Comparison of ENCODE assay signal across 10 cellular contexts in the genomic region with DNA sequence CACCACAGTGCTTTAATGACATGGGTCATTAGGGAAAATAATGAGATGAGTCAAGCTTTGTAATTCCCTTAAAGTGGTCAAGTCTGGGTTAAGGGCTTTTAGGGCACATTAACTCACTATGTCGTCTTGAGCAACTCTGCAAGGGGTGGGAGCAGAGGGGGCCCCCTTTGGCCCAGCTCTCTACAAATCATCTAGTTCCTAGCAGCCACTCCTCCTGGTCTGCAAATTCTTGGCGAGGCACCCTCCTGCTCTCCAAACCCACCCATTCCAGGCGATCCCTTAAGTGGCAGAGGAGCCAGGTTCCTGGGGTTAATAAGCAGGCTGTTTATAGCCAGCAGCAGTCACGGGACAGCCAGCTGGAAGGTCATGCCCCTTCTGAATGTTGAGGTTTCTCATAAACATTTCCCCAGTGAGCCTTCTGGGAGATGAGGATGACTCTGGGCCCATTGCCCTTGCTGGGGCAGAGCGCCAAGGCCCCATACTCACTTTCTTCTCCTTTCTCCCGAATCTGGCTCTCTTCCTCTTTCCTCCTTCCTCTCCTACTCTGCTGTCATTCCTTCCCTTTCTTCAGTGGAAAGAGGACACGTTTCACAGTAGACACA. TPM values are rescaled to one million over a fixed set of nuclear protein-coding genes. Genes with fewer than 3 reads are reported as not detected.
A peak's percentile ranks its signal among the peaks of the same experiment; 100 is the strongest.
DNase-seq lines count a peak whose midpoint lies in the region; ATAC-seq and TF ChIP-seq lines count a peak whose summit lies in the region.
"Had no signal": no experiment of that assay in that cellular context is flagged by ENCODE, and none has a peak within 500 bp of the region (broad histone marks: within the 10 kb centered on the region; RNA-seq: fewer than 3 reads in every experiment).

No MANE protein-coding gene starts in this region.

- no peaks in the 10 kb centered on the region for H3K4me1 Mint-ChIP-seq in activated T-cell treated with anti-CD3 and anti-CD28 coated beads, Interleukin-2, amount 50 U/mL, for 72 hours (ENCODE audit: low read depth)
- H3K4me1 Mint-ChIP-seq in stimulated activated naive CD8-positive, alpha-beta T cell treated with anti-CD3 and anti-CD28 coated beads, Interleukin-15, amount 100 ng/mL, for 72 hours, result no peaks in the 10 kb centered on the region

- H2BK5ac ChIP-seq in IMR-90 (ENCODE audit: low read depth, low read length, poor library complexity, severe bottlenecking), result no peak overlapping the region
- no peak overlapping the region for H2BK5ac ChIP-seq in mesenchymal stem cell (ENCODE audit: low read depth, low read length, poor library complexity, severe bottlenecking)

- intact Hi-C loops in IMR-90 (cut with micrococcal nuclease), result no loop called here
- intact Hi-C loops in thyroid gland (cut with DNase I), result no loop called here

- H3K36me3 Mint-ChIP-seq in activated T-cell treated with anti-CD3 and anti-CD28 coated beads, Interleukin-2, amount 50 U/mL, for 72 hours (ENCODE audit: insufficient read depth in 2 of 2), result no peaks in the 10 kb centered on the region
- H3K36me3 Mint-ChIP-seq: IgD-negative memory B cell had no signal

- H4K8ac ChIP-seq in IMR-90 (ENCODE audit: low read depth in 2 of 2, low read length in 2 of 2), result peak overlapping the region in 1 of 2 experiments; percentile 73; a peak in 1 of 4 replicates
- no peak overlapping the region for H4K8ac ChIP-seq in mesenchymal stem cell (ENCODE audit: low read length)

- H3K79me1 ChIP-seq in IMR-90 (ENCODE audit: low read depth in 1 of 2, low read length in 2 of 2) (no peaks in the 10 kb centered on the region), mesenchymal stem cell (replicated peaks; ENCODE audit: low read length, poor library complexity, severe bottlenecking) (no peaks in the 10 kb centered on the region)

- in situ Hi-C loops in IMR-90 (cut with MboI; ENCODE audit: low sequenced_read_pairs), result no loop called here

- H4K91ac ChIP-seq in IMR-90 (ENCODE audit: insufficient read depth, low read depth, low read length), result peak overlapping the region; percentile 31; the same call in 1 of the 2 replicates
- H4K91ac ChIP-seq in mesenchymal stem cell (ENCODE audit: low read length), result no peak overlapping the region

- no peaks in the 10 kb centered on the region for H4K20me1 ChIP-seq in IMR-90 (ENCODE audit: insufficient read depth, low read length)

- H2BK120ac ChIP-seq in IMR-90 (ENCODE audit: low read depth, low read length), result peak overlapping the region; percentile 58; the same call in 1 of the 2 replicates
- peak overlapping the region; percentile 54 for H2BK120ac ChIP-seq in mesenchymal stem cell (ENCODE audit: low read depth, low read length)

- DNase-seq in IMR-90 (peak; percentile 57), mesenchymal stem cell (peak; percentile 86), thyroid gland (peak; percentile 59 to 73), NCI-H526 (lab: John Stamatoyannopoulos, UW) (no peak), T-helper 2 cell (no peak)
- no peak for DNase-seq in activated T-cell treated with anti-CD3 and anti-CD28 coated beads, Interleukin-2, amount 50 U/mL, for 72 hours
- DNase-seq in stimulated activated naive CD8-positive, alpha-beta T cell treated with anti-CD3 and anti-CD28 coated beads, Interleukin-15, amount 100 ng/mL, for 72 hours, result no peak
- DNase-seq: activated CD4-positive, alpha-beta T cell treated with anti-CD3 and anti-CD28 coated beads for 1 hour had no signal

- TF ChIP-seq POLR2A in IMR-90 (IDR thresholded peaks at IDR 0.05; ENCODE audit: low read depth, low read length) (no peak), thyroid gland (IDR thresholded peaks at IDR 0.05) (no peak)

- H3K27ac ChIP-seq in IMR-90 (ENCODE audit: insufficient read depth, low read length) (peak overlapping the region; percentile 76; the same call in 1 of the 2 replicates), esophagus (ENCODE audit: low read depth in 2 of 2, low read length in 1 of 2) (peak overlapping the region; percentile 71 to 81), mesenchymal stem cell (ENCODE audit: low read length, poor library complexity, severe bottlenecking) (no peak overlapping the region), thyroid gland (peak overlapping the region; percentile 51 to 79 (median 76))

- H2BK12ac ChIP-seq in mesenchymal stem cell (ENCODE audit: low read length in 2 of 2), result peak overlapping the region in 1 of 2 experiments; percentile 80

- 0 out of 2 replicates have a peak, but pooled peaks cover 2% of the 10 kb centered on the region for H3K27me3 ChIP-seq in IMR-90 (ENCODE audit: control insufficient read depth, insufficient read depth, low read length)
- H3K27me3 ChIP-seq in esophagus (ENCODE audit: control insufficient read depth in 1 of 2, insufficient read depth in 2 of 2, low read length in 2 of 2), result no peaks in the 10 kb centered on the region
- H3K27me3 ChIP-seq in mesenchymal stem cell (ENCODE audit: control insufficient read depth in 1 of 2, insufficient read depth in 1 of 2, low read length in 2 of 2), result no peaks in the 10 kb centered on the region
- H3K27me3 ChIP-seq in thyroid gland, result no peaks in the 10 kb centered on the region

- H3K4me3 ChIP-seq in IMR-90 (ENCODE audit: insufficient read depth, low read depth, low read length) (no peak overlapping the region), esophagus (ENCODE audit: low read depth in 1 of 2, low read length in 2 of 2) (no peak overlapping the region), mesenchymal stem cell (ENCODE audit: insufficient read depth in 1 of 2, low read depth in 1 of 2, low read length in 2 of 2) (peak overlapping the region in 1 of 2 experiments; percentile 42), thyroid gland (replicated peaks in 1 of 3) (no peak overlapping the region)

- peak overlapping the region; percentile 29; the same call in 1 of the 2 replicates for H3K23ac ChIP-seq in IMR-90 (ENCODE audit: low read depth, low read length)
- H3K23ac ChIP-seq in mesenchymal stem cell (ENCODE audit: low read length in 2 of 2), result no peak overlapping the region

- no peaks in the 10 kb centered on the region for H3K36me3 ChIP-seq in IMR-90 (ENCODE audit: control insufficient read depth, insufficient read depth, low read length)
- no peaks in the 10 kb centered on the region for H3K36me3 ChIP-seq in esophagus (ENCODE audit: control insufficient read depth in 2 of 2, insufficient read depth in 2 of 2, low read length in 1 of 2)
- no peaks in the 10 kb centered on the region for H3K36me3 ChIP-seq in mesenchymal stem cell (ENCODE audit: control insufficient read depth in 1 of 2, insufficient read depth in 2 of 2, low read depth in 1 of 2, low read length in 2 of 2)
- H3K36me3 ChIP-seq in thyroid gland, result no peaks in the 10 kb centered on the region

- H4K5ac ChIP-seq in IMR-90 (ENCODE audit: low read depth, low read length), result peak overlapping the region; percentile 62; the same call in 1 of the 2 replicates

- H3K14ac ChIP-seq in IMR-90 (replicated peaks; ENCODE audit: low read depth, low read length) (0 out of 2 replicates have a peak overlapping the region, but pooled peaks have one; percentile 24), mesenchymal stem cell (ENCODE audit: low read length in 2 of 2) (no peak overlapping the region)

- CTCF ChIA-PET in IMR-90 (lab: Yijun Ruan, JAX), result interaction anchor here (0.8 to 1.6 kb wide), 3 partner anchors 10 to 159 kb away, joined by 3 to 5 read pairs (median 3); no protein-coding TSS in a partner anchor

- no TSS peak for BruUV-seq in IMR-90 (replicated peaks; lab: Mats Ljungman, UMichigan)

- no peak overlapping the region; the same call in 1 of the 2 replicates for H3K56ac ChIP-seq in IMR-90 (ENCODE audit: extremely low read depth, insufficient read depth, low read length)

- peak overlapping the region; percentile 77 for H3K18ac ChIP-seq in IMR-90 (ENCODE audit: low read depth, low read length)
- H3K18ac ChIP-seq in mesenchymal stem cell (ENCODE audit: low read depth in 1 of 2, low read length in 2 of 2), result peak overlapping the region; percentile 73 to 74

- POLR2A ChIA-PET in IMR-90 (lab: Charles Lee; ENCODE audit: unreplicated experiment), result interaction anchor here (1.4 kb wide), 1 partner anchor 152 kb away, joined by 5 read pairs; the partner anchor contains the start of gene ANXA6

- H3K4me2 ChIP-seq in IMR-90 (ENCODE audit: low read depth, low read length) (peak overlapping the region; percentile 41), mesenchymal stem cell (ENCODE audit: low read length, poor library complexity, severe bottlenecking) (no peak overlapping the region)

- H3K4me1 ChIP-seq in IMR-90 (ENCODE audit: control insufficient read depth, insufficient read depth, low read length) (peaks cover 12% of the 10 kb centered on the region; the same call in 1 of the 2 replicates), esophagus (ENCODE audit: control insufficient read depth in 2 of 2, insufficient read depth in 2 of 2, low read length in 1 of 2) (no peaks in the 10 kb centered on the region), mesenchymal stem cell (ENCODE audit: control insufficient read depth, insufficient read depth, low read depth, low read length) (peaks cover 10% of the 10 kb centered on the region), thyroid gland (peaks cover 25 to 50% of the 10 kb centered on the region in 2 donors)

- H2AFZ ChIP-seq in IMR-90 (replicated peaks; ENCODE audit: low read length, poor library complexity) (peak overlapping the region; percentile 65), mesenchymal stem cell (ENCODE audit: low read depth, low read length) (no peak overlapping the region)

- TF ChIP-seq RAD21 in IMR-90 (IDR thresholded peaks at IDR 0.05; ENCODE audit: low read length), result no peak

- 17% methylated on average over 2 of the region's 7 CpGs; no CpG with 5 or more reads in 1 of the 2 experiments for WGBS in IMR-90 (ENCODE audit: extremely low coverage in 2 of 2, insufficient read length in 1 of 2), 2 experiments
- 44 to 51% methylated on average over 7 of the region's 7 CpGs for WGBS in esophagus, 2 donors
- WGBS in mesenchymal stem cell, result 18% methylated on average over 7 of the region's 7 CpGs
- WGBS in thyroid gland, 2 donors, result 19 to 22% methylated on average over 7 of the region's 7 CpGs

- H3K9me3 ChIP-seq in IMR-90 (ENCODE audit: control insufficient read depth, insufficient read depth, low read length) (no peaks in the 10 kb centered on the region), esophagus (ENCODE audit: control insufficient read depth in 2 of 2, insufficient read depth in 1 of 2, low read depth in 1 of 2, low read length in 1 of 2) (no peaks in the 10 kb centered on the region), mesenchymal stem cell (ENCODE audit: control insufficient read depth, low read length) (no peaks in the 10 kb centered on the region), thyroid gland (no peaks in the 10 kb centered on the region)

- H3K9ac ChIP-seq in IMR-90 (ENCODE audit: low read depth, low read length) (no peak overlapping the region), mesenchymal stem cell (ENCODE audit: low read length) (peak overlapping the region; percentile 74)

- H2BK15ac ChIP-seq in IMR-90 (ENCODE audit: low read depth, low read length) (peak overlapping the region; percentile 48; the same call in 2 of the 3 replicates), mesenchymal stem cell (ENCODE audit: low read depth, poor library complexity, severe bottlenecking) (no peak overlapping the region)

- peak; percentile 72 for ATAC-seq in IMR-90 (ENCODE audit: low read depth)
- ATAC-seq in activated T-cell treated with anti-CD3 and anti-CD28 coated beads, Interleukin-2, amount 50 U/mL, for 72 hours (replicated peaks in 1 of 2), result no peak
- ATAC-seq in stimulated activated naive CD8-positive, alpha-beta T cell treated with anti-CD3 and anti-CD28 coated beads, Interleukin-15, amount 100 ng/mL, for 72 hours, result no peak

- H3K4ac ChIP-seq in IMR-90 (ENCODE audit: low read depth, low read length) (peak overlapping the region; percentile 64), mesenchymal stem cell (ENCODE audit: low read depth in 1 of 2, low read length in 2 of 2) (peak overlapping the region in 1 of 2 experiments; percentile 20)

- H3K4me3 Mint-ChIP-seq in activated T-cell treated with anti-CD3 and anti-CD28 coated beads, Interleukin-2, amount 50 U/mL, for 72 hours, result no peak overlapping the region
- no peak overlapping the region for H3K4me3 Mint-ChIP-seq in stimulated activated naive CD8-positive, alpha-beta T cell treated with anti-CD3 and anti-CD28 coated beads, Interleukin-15, amount 100 ng/mL, for 72 hours
- H3K4me3 Mint-ChIP-seq: IgD-negative memory B cell had no signal

- H3K9me3 Mint-ChIP-seq in activated T-cell treated with anti-CD3 and anti-CD28 coated beads, Interleukin-2, amount 50 U/mL, for 72 hours, result no peaks in the 10 kb centered on the region
- H3K9me3 Mint-ChIP-seq in stimulated activated naive CD8-positive, alpha-beta T cell treated with anti-CD3 and anti-CD28 coated beads, Interleukin-15, amount 100 ng/mL, for 72 hours, result no peaks in the 10 kb centered on the region
- H3K9me3 Mint-ChIP-seq: IgD-negative memory B cell had no signal

- peaks cover 8% of the 10 kb centered on the region for H3K27me3 Mint-ChIP-seq in activated T-cell treated with anti-CD3 and anti-CD28 coated beads, Interleukin-2, amount 50 U/mL, for 72 hours (ENCODE audit: low read depth)
- peaks cover 9% of the 10 kb centered on the region for H3K27me3 Mint-ChIP-seq in stimulated activated naive CD8-positive, alpha-beta T cell treated with anti-CD3 and anti-CD28 coated beads, Interleukin-15, amount 100 ng/mL, for 72 hours

- no peak overlapping the region for H2AK9ac ChIP-seq in IMR-90 (replicated peaks; ENCODE audit: low read depth, low read length, poor library complexity)

- no peak overlapping the region; the same call in 1 of the 2 replicates for H2BK20ac ChIP-seq in IMR-90 (ENCODE audit: low read depth, low read length)

- no peak overlapping the region for H3K27ac Mint-ChIP-seq in activated T-cell treated with anti-CD3 and anti-CD28 coated beads, Interleukin-2, amount 50 U/mL, for 72 hours
- H3K27ac Mint-ChIP-seq in stimulated activated naive CD8-positive, alpha-beta T cell treated with anti-CD3 and anti-CD28 coated beads, Interleukin-15, amount 100 ng/mL, for 72 hours, result no peak overlapping the region
- H3K27ac Mint-ChIP-seq: IgD-negative memory B cell had no signal

- no peak for TF ChIP-seq CTCF in IMR-90 (conservative IDR thresholded peaks at IDR 0.05; ENCODE audit: low read depth, low read length)
- TF ChIP-seq CTCF in thyroid gland (IDR thresholded peaks at IDR 0.05), result no peak

- peak overlapping the region; percentile 47; the same call in 1 of the 2 replicates for H2AK5ac ChIP-seq in IMR-90 (ENCODE audit: low read depth, low read length)
- no peak overlapping the region for H2AK5ac ChIP-seq in mesenchymal stem cell (ENCODE audit: low read length, severe bottlenecking)

- H3K9me1 ChIP-seq in IMR-90 (ENCODE audit: insufficient read depth, low read length), result peaks cover 7% of the 10 kb centered on the region; the same call in 1 of the 2 replicates

- dilution Hi-C loops in IMR-90 (cut with HindIII; ENCODE audit: low sequenced_read_pairs, unreplicated experiment), result no loop called here

RNA-seq across cellular contexts. Expression of gene GPX3, which starts 14.3 kb away (rescaled TPM):
- total RNA-seq in IMR-90 (2012; rRNA removed), result 0.28 and 0.36 TPM in 2 replicates
- polyA plus RNA-seq in IMR-90 (2012; rRNA removed), result 1.0 and 1.3 TPM in 2 replicates
- 0.89 and 1.2 TPM in 2 replicates for polyA plus RNA-seq in IMR-90 (2012; cell fraction: cytosol; rRNA removed)
- polyA plus RNA-seq in IMR-90 (2012; cell fraction: nucleus; rRNA removed; ENCODE audit: low replicate concordance), result 0.37 and 0.38 TPM in 2 replicates
- 100 to 1,000 TPM; 143 to 277 TPM for polyA plus RNA-seq in esophagus
- 39.2 TPM for polyA plus RNA-seq in mesenchymal stem cell (2013, experiment 1 of 2)
- 40.8 TPM for polyA plus RNA-seq in mesenchymal stem cell (2013, experiment 2 of 2)
- over 10,000 TPM in 1 of 4 donors, 1,000 to 10,000 TPM in 3; 2,730 to 12,549 (median 7,201) TPM for total RNA-seq in thyroid gland
- total RNA-seq in activated T-cell treated with anti-CD3 and anti-CD28 coated beads, Interleukin-2, amount 50 U/mL, for 72 hours, result not detected

Comparison
In these comparisons a context has a peak if more than half of its experiments do, and no peak if none do; other contexts are left out.
1. DNase-seq: peak in IMR-90 (single experiment), mesenchymal stem cell (single experiment) and thyroid gland (2 of 2); none in activated T-cell treated with anti-CD3 and anti-CD28 coated beads, Interleukin-2, amount 50 U/mL, for 72 hours (0 of 2), NCI-H526 (0 of 2), stimulated activated naive CD8-positive, alpha-beta T cell treated with anti-CD3 and anti-CD28 coated beads, Interleukin-15, amount 100 ng/mL, for 72 hours (0 of 2) and T-helper 2 cell (0 of 5).
2. RNA of gene GPX3, which starts 14.3 kb away (total RNA-seq): 2,730 to 12,549 TPM in thyroid gland; 0.28 to 0.36 TPM in IMR-90 and not detected in activated T-cell treated with anti-CD3 and anti-CD28 coated beads, Interleukin-2, amount 50 U/mL, for 72 hours; every median in the first group is over 1,000 times any median in the second.